Comparison of ENCODE assay signal across 15 cellular contexts in genomic region chr3:143389388-143389787, GRCh38.
DNase-seq lines count a peak whose midpoint lies in the region; ATAC-seq and TF ChIP-seq lines count a peak whose summit lies in the region.
"Had no signal": no experiment of that assay in that cellular context is flagged by ENCODE, and none has a peak within 500 bp of the region (broad histone marks: within the 10 kb centered on the region; RNA-seq: fewer than 3 reads in every experiment).

No MANE protein-coding gene starts in this region.

- no peaks in the 10 kb centered on the region for H3K9me3 ChIP-seq in MM.1S (replicated peaks; ENCODE audit: insufficient read depth, low read length)
- H3K9me3 ChIP-seq in esophagus squamous epithelium: no peaks in the 10 kb centered on the region
- H3K9me3 ChIP-seq: HAP-1 had no signal

- peaks cover 8% of the 10 kb centered on the region for H3K4me1 ChIP-seq in MM.1S (ENCODE audit: low read length)
- no peaks in the 10 kb centered on the region for H3K4me1 ChIP-seq in esophagus squamous epithelium
- H3K4me1 ChIP-seq: HAP-1 had no signal

- DNase-seq in GM13976 (ENCODE audit: low spot score) (peak; percentile 37), MM.1S (peak; percentile 47), G401 (ENCODE audit: low spot score) (no peak), esophagus squamous epithelium (lab: John Stamatoyannopoulos, UW) (no peak), ureter (ENCODE audit: low spot score) (no peak)
- DNase-seq: C1 segment of cervical spinal cord; Calu3; CD4-positive, alpha-beta memory T cell; COR-L47; DMS53; DMS79 treated with DMSO at 0.1 percent for 48 hours; GOT3; HFFc6 had no signal

- H3K27me3 ChIP-seq in MM.1S (replicated peaks; ENCODE audit: insufficient read depth, low read length) (no peaks in the 10 kb centered on the region), esophagus squamous epithelium (no peaks in the 10 kb centered on the region)

- H3K79me2 ChIP-seq in MM.1S (ENCODE audit: low read length): no peaks in the 10 kb centered on the region

- ATAC-seq in HG02870 (IDR thresholded peaks at IDR 0.05; ENCODE audit: unreplicated experiment): peak; percentile 51

- no peaks in the 10 kb centered on the region for H4K20me1 ChIP-seq in MM.1S (ENCODE audit: insufficient read depth, low read length)

- no peak overlapping the region for H3K9ac ChIP-seq in MM.1S (ENCODE audit: low read length)

- no peaks in the 10 kb centered on the region for H3K9me2 ChIP-seq in MM.1S (replicated peaks; ENCODE audit: insufficient read depth, low read length)

- in situ Hi-C loops in GM13976 (cut with MboI; ENCODE audit: low sequenced_read_pairs, unreplicated experiment): no loop called here
- in situ Hi-C loops in G401 (cut with HindIII; ENCODE audit: low sequenced_read_pairs): no loop called here

- WGBS in esophagus squamous epithelium, 2 donors: 88 to 95% methylated on average over 2 of the region's 2 CpGs

- no peak for TF ChIP-seq POLR2A in esophagus squamous epithelium (IDR thresholded peaks at IDR 0.05)

- H3K27ac ChIP-seq in MM.1S (ENCODE audit: low read length) (no peak overlapping the region), esophagus squamous epithelium (no peak overlapping the region)

- intact Hi-C loops in esophagus squamous epithelium (cut with DNase I): no loop called here

- H3K4me3 ChIP-seq in MM.1S (ENCODE audit: low read length) (no peak overlapping the region), esophagus squamous epithelium (no peak overlapping the region)
- H3K4me3 ChIP-seq: HAP-1 had no signal

- no peaks in the 10 kb centered on the region for H3F3A ChIP-seq in MM.1S (ENCODE audit: insufficient read depth, low read length)

- H3K36me3 ChIP-seq in MM.1S (replicated peaks; ENCODE audit: insufficient read depth, low read length) (no peaks in the 10 kb centered on the region), esophagus squamous epithelium (no peaks in the 10 kb centered on the region)
- H3K36me3 ChIP-seq: HAP-1 had no signal

- H3K4me2 ChIP-seq in MM.1S (ENCODE audit: low read depth, low read length): 0 out of 2 replicates have a peak overlapping the region, but pooled peaks have one; percentile 1

- no peak overlapping the region for H2AFZ ChIP-seq in MM.1S (ENCODE audit: low read length)

- no peak for TF ChIP-seq CTCF in GM13976 (IDR thresholded peaks at IDR 0.05; ENCODE audit: borderline replicate concordance, control extremely low read depth, extremely low read depth, insufficient read depth, missing control alignments)
- TF ChIP-seq CTCF in MM.1S (IDR thresholded peaks at IDR 0.05; ENCODE audit: low read length): no peak
- no peak for TF ChIP-seq CTCF in esophagus squamous epithelium (IDR thresholded peaks at IDR 0.05)

Comparison
In these comparisons a context has a peak if more than half of its experiments do, and no peak if none do; other contexts are left out.
1. DNase-seq: peak in GM13976 (single experiment) and MM.1S (single experiment); none in G401 (single experiment), esophagus squamous epithelium (single experiment) and ureter (single experiment).